In the genomic region with DNA sequence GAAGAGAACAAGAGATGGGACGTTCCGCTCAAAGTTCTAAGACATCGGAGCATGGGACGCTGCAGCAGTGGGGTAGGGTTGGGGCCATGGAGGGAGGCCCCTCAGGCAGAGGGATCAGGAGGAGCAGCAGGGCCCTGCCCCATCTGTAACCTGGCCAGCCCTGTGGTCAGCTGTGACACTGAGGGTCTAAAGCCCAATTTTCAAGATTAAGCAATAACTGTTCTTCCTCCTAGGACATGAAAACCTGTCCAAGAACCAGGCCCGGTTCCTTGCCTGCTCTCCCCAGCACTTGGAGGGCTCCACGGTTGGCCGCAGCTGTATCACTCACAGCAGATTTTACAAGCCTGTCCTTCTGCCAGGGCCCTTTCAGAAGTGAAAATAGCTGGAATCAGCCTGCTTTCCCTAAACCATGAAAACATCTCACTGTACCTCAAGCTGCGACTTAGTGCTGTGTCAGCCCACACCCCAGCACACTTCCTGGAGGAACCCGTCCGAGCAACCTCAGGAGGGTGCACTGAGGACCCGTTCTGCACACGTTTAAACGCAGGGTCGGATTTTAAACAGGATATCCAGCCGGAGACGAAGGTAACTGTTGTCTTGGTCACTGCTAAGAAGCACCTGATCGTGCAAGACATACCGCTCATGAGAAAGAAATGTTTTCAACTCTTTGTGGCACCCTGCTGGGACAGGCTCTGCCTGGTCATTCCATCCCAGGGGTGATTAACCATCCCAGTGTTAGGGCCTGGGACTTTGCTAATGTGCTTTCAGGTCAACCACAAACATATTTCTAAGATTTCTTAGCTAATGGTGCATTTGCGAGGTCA, we compare ENCODE assay signal across 15 cellular contexts.
DNase-seq lines count a peak whose midpoint lies in the region; ATAC-seq and TF ChIP-seq lines count a peak whose summit lies in the region.
"Had no signal": no experiment of that assay in that cellular context is flagged by ENCODE, and none has a peak within 500 bp of the region (broad histone marks: within the 10 kb centered on the region; RNA-seq: fewer than 3 reads in every experiment).

No MANE protein-coding gene starts in this region.

- peak overlapping the region; percentile 57 for H3K27ac ChIP-seq in colonic mucosa
- H3K27ac ChIP-seq in thyroid gland: peak overlapping the region in 2 of 3 donors; percentile 7 to 25
- H3K27ac ChIP-seq: brain microvascular endothelial cell had no signal

- no peaks in the 10 kb centered on the region for H3K27me3 Mint-ChIP-seq in mesothelial cell of epicardium (ENCODE audit: low read depth)

- peaks cover 14% of the 10 kb centered on the region for H3K9me3 Mint-ChIP-seq in mesothelial cell of epicardium

- intact Hi-C loops in colonic mucosa (cut with DNase I): no loop called here
- intact Hi-C loops in thyroid gland (cut with DNase I): no loop called here

- TF ChIP-seq CTCF in colonic mucosa (IDR thresholded peaks at IDR 0.05): no peak
- no peak for TF ChIP-seq CTCF in mesothelial cell of epicardium (IDR thresholded peaks at IDR 0.05; ENCODE audit: unreplicated experiment)
- TF ChIP-seq CTCF in thyroid gland (IDR thresholded peaks at IDR 0.05): no peak

- H3K9ac ChIP-seq in colonic mucosa (ENCODE audit: low read depth in 2 of 2, low read length in 2 of 2): no peak overlapping the region

- no peaks in the 10 kb centered on the region for H3K36me3 Mint-ChIP-seq in mesothelial cell of epicardium

- DNase-seq in NAMALWA (ENCODE audit: low spot score): peak; percentile 60
- DNase-seq in colonic mucosa: peak; percentile 37
- DNase-seq in mesothelial cell of epicardium (ENCODE audit: low spot score in 2 of 2, unreplicated experiment in 2 of 2): no peak
- DNase-seq in thyroid gland: peak; percentile 49 to 68
- no peak for DNase-seq in SKM-1 treated with dmso at 0.1 percent for 144 hours (lab: John Stamatoyannopoulos, UW; ENCODE audit: unreplicated experiment)
- no peak for DNase-seq in stimulated activated naive CD8-positive, alpha-beta T cell treated with anti-CD3 and anti-CD28 coated beads, Interleukin-15, Interleukin-2, amounts not matched to agents 100 U/mL and 50 U/mL, for 24 hours
- no peak for DNase-seq in GM19240 (ENCODE audit: insufficient read length, low spot score)
- no peak for DNase-seq in activated CD4-positive, alpha-beta T cell treated with anti-CD3 and anti-CD28 coated beads, Interleukin-2, amount 50 U/mL, for 48 hours
- DNase-seq: activated CD4-positive, alpha-beta T cell treated with anti-CD3 and anti-CD28 coated beads, Interleukin-2, amount 50 U/mL, for 4 hours; brain microvascular endothelial cell; glutamatergic neuron; NCI-H1930; nucleus accumbens; SIG-M5 had no signal

- no peak for TF ChIP-seq POLR2A in thyroid gland (IDR thresholded peaks at IDR 0.05)

- H3K27ac Mint-ChIP-seq in mesothelial cell of epicardium: peak overlapping the region; percentile 82

- no peak for ATAC-seq in stimulated activated naive CD8-positive, alpha-beta T cell treated with anti-CD3 and anti-CD28 coated beads, Interleukin-15, Interleukin-2, amounts not matched to agents 100 U/mL and 50 U/mL, for 24 hours
- ATAC-seq: HCT116 had no signal

- H3K36me3 ChIP-seq in colonic mucosa (no peaks in the 10 kb centered on the region), thyroid gland (no peaks in the 10 kb centered on the region)
- H3K36me3 ChIP-seq: brain microvascular endothelial cell had no signal

- peak overlapping the region; percentile 34 for H3K4me3 Mint-ChIP-seq in mesothelial cell of epicardium

- H3K4me3 ChIP-seq in colonic mucosa (no peak overlapping the region), thyroid gland (replicated peaks in 1 of 3) (no peak overlapping the region)

- WGBS in thyroid gland, 2 donors: 46 to 55% methylated on average over 18 to 19 of the region's 19 CpGs

- H3K4me1 Mint-ChIP-seq in mesothelial cell of epicardium: peaks cover 28% of the 10 kb centered on the region

- H3K27me3 ChIP-seq in colonic mucosa (no peaks in the 10 kb centered on the region), thyroid gland (no peaks in the 10 kb centered on the region)
- H3K27me3 ChIP-seq: brain microvascular endothelial cell had no signal

- H3K4me1 ChIP-seq in colonic mucosa (no peaks in the 10 kb centered on the region), thyroid gland (no peaks in the 10 kb centered on the region)

- no peaks in the 10 kb centered on the region for H3K9me3 ChIP-seq in colonic mucosa
- no peaks in the 10 kb centered on the region for H3K9me3 ChIP-seq in thyroid gland

Comparison
In these comparisons a context has a peak if more than half of its experiments do, and no peak if none do; other contexts are left out.
1. DNase-seq: peak in NAMALWA (single experiment), colonic mucosa (single experiment) and thyroid gland (2 of 2); none in mesothelial cell of epicardium (0 of 2), SKM-1 treated with dmso at 0.1 percent for 144 hours (single experiment), stimulated activated naive CD8-positive, alpha-beta T cell treated with anti-CD3 and anti-CD28 coated beads, Interleukin-15, Interleukin-2, amounts not matched to agents 100 U/mL and 50 U/mL, for 24 hours (single experiment), GM19240 (single experiment) and activated CD4-positive, alpha-beta T cell treated with anti-CD3 and anti-CD28 coated beads, Interleukin-2, amount 50 U/mL, for 48 hours (0 of 2).